ENCODE assay signal across 22 cellular contexts in genomic region chr2:112829247-112829646, GRCh38. TPM values are rescaled to one million over a fixed set of nuclear protein-coding genes. Genes with fewer than 3 reads are reported as not detected.
"Had no signal": no experiment of that assay in that cellular context is flagged by ENCODE, and none has a peak within 500 bp of the region (broad histone marks: within the 10 kb centered on the region; RNA-seq: fewer than 3 reads in every experiment).

No MANE protein-coding gene starts in this region.

- H3K9me3 Mint-ChIP-seq: activated T-cell treated with anti-CD3 and anti-CD28 coated beads, Interleukin-2, amount 50 U/mL, for 4 hours had no signal

- H3K9me3 ChIP-seq: adrenal gland, heart right ventricle, left ventricle myocardium inferior had no signal

- H3K27me3 ChIP-seq: adrenal gland had no signal

- FAIRE-seq: bronchial epithelial cell had no signal

- H3K27ac ChIP-seq: adrenal gland, heart right ventricle, left ventricle myocardium inferior had no signal

- ATAC-seq: activated CD4-positive, alpha-beta T cell treated with anti-CD3 and anti-CD28 coated beads for 36 hours; activated CD8-positive, alpha-beta memory T cell treated with anti-CD3 and anti-CD28 coated beads, Interleukin-2, amount 10 ng/mL, durations not matched to agents 7 days and 5 days; activated T-cell treated with anti-CD3 and anti-CD28 coated beads, Interleukin-2, amount 50 U/mL, for 4 hours; heart right ventricle; SK-N-SH treated with all-trans-retinoic acid at 6 μM for 48 hours had no signal

- H3K27ac Mint-ChIP-seq: activated CD4-positive, alpha-beta memory T cell treated with anti-CD3 and anti-CD28 coated beads, Interleukin-2, amount 10 ng/mL, durations not matched to agents 7 days and 5 days; activated CD4-positive, alpha-beta T cell treated with anti-CD3 and anti-CD28 coated beads for 36 hours; activated CD8-positive, alpha-beta memory T cell treated with anti-CD3 and anti-CD28 coated beads, Interleukin-2, amount 10 ng/mL, durations not matched to agents 7 days and 5 days; progenitor cell of endocrine pancreas had no signal

- H3K36me3 ChIP-seq: adrenal gland, heart right ventricle, left ventricle myocardium inferior had no signal

- DNase-seq: activated CD4-positive, alpha-beta memory T cell treated with anti-CD3 and anti-CD28 coated beads, Interleukin-2, amount 10 ng/mL, durations not matched to agents 7 days and 5 days; activated CD4-positive, alpha-beta T cell treated with anti-CD3 and anti-CD28 coated beads for 36 hours; activated CD8-positive, alpha-beta memory T cell treated with anti-CD3 and anti-CD28 coated beads, Interleukin-2, amount 10 ng/mL, durations not matched to agents 7 days and 5 days; activated effector memory CD4-positive, alpha-beta T cell treated with Interleukin-2 at 50 U/mL for 16 hours; activated naive CD4-positive, alpha-beta T cell treated with anti-CD3 and anti-CD28 coated beads, Interleukin-2, amount 50 U/mL, for 16 hours; activated T-cell treated with anti-CD3 and anti-CD28 coated beads, Interleukin-2, amount 50 U/mL, for 4 hours; adrenal gland; cerebellar nuclear complex; effector CD4-positive, alpha-beta T cell; heart right ventricle; left ventricle myocardium inferior; mammary epithelial cell; midbrain; stimulated activated CD8-positive, alpha-beta memory T cell treated with anti-CD3 and anti-CD28 coated beads, Interleukin-4, amount 100 ng/mL, for 48 hours; stimulated activated naive CD4-positive, alpha-beta T cell; T-helper 1 cell; T1000 had no signal

- H3K27me3 Mint-ChIP-seq: activated CD4-positive, alpha-beta memory T cell treated with anti-CD3 and anti-CD28 coated beads, Interleukin-2, amount 10 ng/mL, durations not matched to agents 7 days and 5 days had no signal

- H3K4me3 Mint-ChIP-seq: activated CD4-positive, alpha-beta memory T cell treated with anti-CD3 and anti-CD28 coated beads, Interleukin-2, amount 10 ng/mL, durations not matched to agents 7 days and 5 days; activated CD4-positive, alpha-beta T cell treated with anti-CD3 and anti-CD28 coated beads for 36 hours; activated CD8-positive, alpha-beta memory T cell treated with anti-CD3 and anti-CD28 coated beads, Interleukin-2, amount 10 ng/mL, durations not matched to agents 7 days and 5 days; activated T-cell treated with anti-CD3 and anti-CD28 coated beads, Interleukin-2, amount 50 U/mL, for 4 hours had no signal

- H3K4me1 ChIP-seq: left ventricle myocardium inferior had no signal

- H3K4me3 ChIP-seq: adrenal gland, heart right ventricle, left ventricle myocardium inferior had no signal

- H3K4me1 Mint-ChIP-seq: activated CD4-positive, alpha-beta T cell treated with anti-CD3 and anti-CD28 coated beads for 36 hours had no signal

RNA-seq across cellular contexts. Expression of gene IL1B, which starts 7.3 kb away (rescaled TPM):
- total RNA-seq: progenitor cell of endocrine pancreas had no signal
- polyA plus RNA-seq: neural cell had no signal

RNA-seq across cellular contexts. Expression of gene IL1A, which starts 45.0 kb away (rescaled TPM):
- total RNA-seq: heart right ventricle, left ventricle myocardium inferior, osteoblast had no signal
